Comparison of ENCODE assay signal across 28 cellular contexts in genomic region chr14:86973177-86973576, GRCh38.
"Had no signal": no experiment of that assay in that cellular context is flagged by ENCODE, and none has a peak within 500 bp of the region (broad histone marks: within the 10 kb centered on the region; RNA-seq: fewer than 3 reads in every experiment).

No MANE protein-coding gene starts in this region.

- H3K36me3 ChIP-seq: esophagus squamous epithelium, gastroesophageal sphincter had no signal

- H3K4me3 ChIP-seq: body of pancreas, esophagus squamous epithelium, gastroesophageal sphincter had no signal

- ATAC-seq: activated CD4-positive, alpha-beta T cell treated with anti-CD3 and anti-CD28 coated beads for 36 hours; activated CD8-positive, alpha-beta T cell treated with anti-CD3 and anti-CD28 coated beads for 36 hours; activated T-cell treated with anti-CD3 and anti-CD28 coated beads, Interleukin-2, amount 50 U/mL, for 4 hours; activated T-helper 17 cell treated with anti-CD3 and anti-CD28 coated beads, Interleukin-2, amount 50 U/mL, for 72 hours; body of pancreas; gastroesophageal sphincter; T-helper 17 cell had no signal

- H3K27me3 Mint-ChIP-seq: activated CD4-positive, alpha-beta T cell treated with anti-CD3 and anti-CD28 coated beads for 36 hours; activated CD4-positive, alpha-beta T cell treated with anti-CD3 and anti-CD28 coated beads, Interleukin-2, amount 10 ng/mL, durations not matched to agents 24 days and 14 days; activated CD8-positive, alpha-beta T cell treated with anti-CD3 and anti-CD28 coated beads for 36 hours; activated naive CD8-positive, alpha-beta T cell; activated T-helper 17 cell treated with anti-CD3 and anti-CD28 coated beads, Interleukin-2, amount 50 U/mL, for 72 hours; T-helper 17 cell had no signal

- DNase-seq: activated CD4-positive, alpha-beta T cell treated with anti-CD3 and anti-CD28 coated beads for 36 hours; activated CD4-positive, alpha-beta T cell treated with anti-CD3 and anti-CD28 coated beads, Interleukin-2, amount 10 ng/mL, durations not matched to agents 24 days and 14 days; activated CD4-positive, alpha-beta T cell treated with anti-CD3 and anti-CD28 coated beads, Interleukin-2, amount 50 U/mL, for 4 hours; activated CD4-positive, CD25-positive, alpha-beta regulatory T cell; activated CD4-positive, CD25-positive, alpha-beta regulatory T cell treated with anti-CD3 and anti-CD28 coated beads, Interleukin-2, amount 50 U/mL, for 72 hours; activated CD8-positive, alpha-beta memory T cell treated with anti-CD3 and anti-CD28 coated beads for 24 hours; activated CD8-positive, alpha-beta T cell treated with anti-CD3 and anti-CD28 coated beads for 36 hours; activated effector memory CD4-positive, alpha-beta T cell treated with Interleukin-2 at 50 U/mL for 16 hours; activated gamma-delta T cell treated with Interleukin-2 at 50 U/mL for 16 hours; activated naive CD4-positive, alpha-beta T cell treated with anti-CD3 and anti-CD28 coated beads, Interleukin-2, amount 50 U/mL, for 16 hours; activated naive CD4-positive, alpha-beta T cell treated with Interleukin-2 at 50 U/mL for 16 hours; activated T-cell treated with anti-CD3 and anti-CD28 coated beads, Interleukin-2, amount 50 U/mL, for 4 hours; amniotic stem cell; body of pancreas; caudate nucleus; cortex of kidney; dermis blood vessel endothelial cell; effector CD4-positive, alpha-beta T cell; esophagus squamous epithelium; foreskin melanocyte; head of caudate nucleus; T-helper 17 cell; T1000 had no signal

- H3K27ac ChIP-seq: body of pancreas, epithelial cell of prostate, esophagus squamous epithelium, gastroesophageal sphincter had no signal

- H3K4me3 Mint-ChIP-seq: activated CD4-positive, alpha-beta T cell treated with anti-CD3 and anti-CD28 coated beads for 36 hours; activated CD4-positive, alpha-beta T cell treated with anti-CD3 and anti-CD28 coated beads, Interleukin-2, amount 10 ng/mL, durations not matched to agents 24 days and 14 days; activated CD8-positive, alpha-beta T cell treated with anti-CD3 and anti-CD28 coated beads for 36 hours; activated naive CD8-positive, alpha-beta T cell; activated T-cell treated with anti-CD3 and anti-CD28 coated beads, Interleukin-2, amount 50 U/mL, for 4 hours; activated T-helper 17 cell treated with anti-CD3 and anti-CD28 coated beads, Interleukin-2, amount 50 U/mL, for 72 hours; T-helper 17 cell; T-helper 2 cell treated with Interferon-gamma antibody and Interleukin-4, amounts not matched to agents 5 μg/mL and 100 μg/mL, for 36 hours had no signal

- H3K4me1 Mint-ChIP-seq: activated CD4-positive, alpha-beta T cell treated with anti-CD3 and anti-CD28 coated beads for 36 hours; activated CD4-positive, alpha-beta T cell treated with anti-CD3 and anti-CD28 coated beads, Interleukin-2, amount 10 ng/mL, durations not matched to agents 24 days and 14 days; activated T-helper 17 cell treated with anti-CD3 and anti-CD28 coated beads, Interleukin-2, amount 50 U/mL, for 72 hours; T-helper 17 cell had no signal

- H3K27ac Mint-ChIP-seq: activated CD4-positive, alpha-beta T cell treated with anti-CD3 and anti-CD28 coated beads for 36 hours; activated CD4-positive, alpha-beta T cell treated with anti-CD3 and anti-CD28 coated beads, Interleukin-2, amount 10 ng/mL, durations not matched to agents 24 days and 14 days; activated CD8-positive, alpha-beta T cell treated with anti-CD3 and anti-CD28 coated beads for 36 hours; activated naive CD8-positive, alpha-beta T cell; activated T-helper 17 cell treated with anti-CD3 and anti-CD28 coated beads, Interleukin-2, amount 50 U/mL, for 72 hours; T-helper 17 cell; T-helper 2 cell treated with Interferon-gamma antibody and Interleukin-4, amounts not matched to agents 5 μg/mL and 100 μg/mL, for 36 hours had no signal

- H3K4me1 ChIP-seq: body of pancreas, esophagus squamous epithelium, gastroesophageal sphincter had no signal

- H3K9me3 Mint-ChIP-seq: activated CD4-positive, alpha-beta T cell treated with anti-CD3 and anti-CD28 coated beads, Interleukin-2, amount 10 ng/mL, durations not matched to agents 24 days and 14 days had no signal

- H3K9me3 ChIP-seq: body of pancreas had no signal

- H3K27me3 ChIP-seq: body of pancreas, esophagus squamous epithelium, gastroesophageal sphincter had no signal
